In the genomic region with DNA sequence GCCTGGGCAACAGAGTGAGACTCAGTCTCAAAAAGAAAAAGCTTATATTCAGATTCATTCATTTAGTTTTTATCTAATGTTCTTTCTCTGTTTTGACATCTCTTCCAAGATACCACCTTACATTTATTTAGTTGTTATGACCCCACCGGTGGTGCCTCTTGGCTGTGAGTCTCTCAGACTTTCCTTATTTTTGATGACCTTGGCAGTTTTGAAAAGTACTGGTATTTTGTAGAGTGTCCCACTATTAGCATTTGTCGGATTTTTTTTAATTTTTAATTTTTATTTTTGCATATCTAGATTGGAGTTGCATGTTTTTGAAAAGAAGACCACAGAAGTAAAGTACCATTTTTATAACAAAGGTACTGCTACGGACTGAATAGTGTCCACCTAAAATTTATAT, we compare ENCODE assay signal across 32 cellular contexts.
"Had no signal": no experiment of that assay in that cellular context is flagged by ENCODE, and none has a peak within 500 bp of the region (broad histone marks: within the 10 kb centered on the region; RNA-seq: fewer than 3 reads in every experiment).

No MANE protein-coding gene starts in this region.

- H3K27ac ChIP-seq: adrenal gland, ascending aorta, body of pancreas, brain microvascular endothelial cell, breast epithelium, cardiac muscle cell had no signal

- H3K4me3 ChIP-seq: adrenal gland, ascending aorta, body of pancreas, breast epithelium, cardiac muscle cell had no signal

- H3K9me3 ChIP-seq: adrenal gland, ascending aorta, body of pancreas, breast epithelium had no signal

- H3K27me3 ChIP-seq: adrenal gland, ascending aorta, body of pancreas, brain microvascular endothelial cell, breast epithelium, cardiac muscle cell had no signal

- H3K36me3 ChIP-seq: adrenal gland, ascending aorta, brain microvascular endothelial cell, breast epithelium, cardiac muscle cell had no signal

- ATAC-seq: activated naive CD4-positive, alpha-beta T cell treated with anti-CD3 and anti-CD28 coated beads, Interleukin-2, amount 50 U/mL, for 72 hours; activated naive CD8-positive, alpha-beta T cell treated with anti-CD3 and anti-CD28 coated beads, Interleukin-2, amount 50 U/mL, for 24 hours; activated T-cell treated with anti-CD3 and anti-CD28 coated beads, Interleukin-2, amount 50 U/mL, for 4 hours; activated T-cell treated with anti-CD3 and anti-CD28 coated beads, Interleukin-2, amount 50 U/mL, for 72 hours; activated T-helper 17 cell treated with anti-CD3 and anti-CD28 coated beads, Interleukin-2, amount 50 U/mL, for 72 hours; body of pancreas had no signal

- FAIRE-seq: astrocyte, bronchial epithelial cell had no signal

- H3K4me1 ChIP-seq: adrenal gland, ascending aorta, body of pancreas, breast epithelium had no signal

- DNase-seq: activated effector memory CD4-positive, alpha-beta T cell treated with anti-CD3 and anti-CD28 coated beads, Interleukin-2, amount 50 U/mL, for 16 hours; activated effector memory CD4-positive, alpha-beta T cell treated with Interleukin-2 at 50 U/mL for 16 hours; activated gamma-delta T cell; activated gamma-delta T cell treated with Interleukin-2 at 50 U/mL for 16 hours; activated naive CD4-positive, alpha-beta T cell; activated naive CD4-positive, alpha-beta T cell treated with anti-CD3 and anti-CD28 coated beads for 36 hours; activated naive CD4-positive, alpha-beta T cell treated with anti-CD3 and anti-CD28 coated beads, Interleukin-2, amount 10 ng/mL, durations not matched to agents 7 days and 5 days; activated naive CD4-positive, alpha-beta T cell treated with anti-CD3 and anti-CD28 coated beads, Interleukin-2, amount 50 U/mL, for 16 hours; activated naive CD4-positive, alpha-beta T cell treated with Interleukin-2 at 50 U/mL for 16 hours; activated naive CD8-positive, alpha-beta T cell treated with anti-CD3 and anti-CD28 coated beads for 36 hours; activated naive CD8-positive, alpha-beta T cell treated with anti-CD3 and anti-CD28 coated beads, Interleukin-2, amount 10 ng/mL, durations not matched to agents 7 days and 5 days; activated naive CD8-positive, alpha-beta T cell treated with anti-CD3 and anti-CD28 coated beads, Interleukin-2, amount 50 U/mL, for 24 hours; activated T-cell treated with anti-CD3 and anti-CD28 coated beads, Interleukin-2, amount 50 U/mL, for 24 hours; activated T-cell treated with anti-CD3 and anti-CD28 coated beads, Interleukin-2, amount 50 U/mL, for 4 hours; activated T-cell treated with anti-CD3 and anti-CD28 coated beads, Interleukin-2, amount 50 U/mL, for 48 hours; activated T-cell treated with anti-CD3 and anti-CD28 coated beads, Interleukin-2, amount 50 U/mL, for 72 hours; adrenal gland; amniotic stem cell; amygdala; anterior cingulate cortex; body of pancreas; brain microvascular endothelial cell; caudate nucleus; central memory CD4-positive, alpha-beta T cell; cerebellar nuclear complex had no signal
